In the genomic region with DNA sequence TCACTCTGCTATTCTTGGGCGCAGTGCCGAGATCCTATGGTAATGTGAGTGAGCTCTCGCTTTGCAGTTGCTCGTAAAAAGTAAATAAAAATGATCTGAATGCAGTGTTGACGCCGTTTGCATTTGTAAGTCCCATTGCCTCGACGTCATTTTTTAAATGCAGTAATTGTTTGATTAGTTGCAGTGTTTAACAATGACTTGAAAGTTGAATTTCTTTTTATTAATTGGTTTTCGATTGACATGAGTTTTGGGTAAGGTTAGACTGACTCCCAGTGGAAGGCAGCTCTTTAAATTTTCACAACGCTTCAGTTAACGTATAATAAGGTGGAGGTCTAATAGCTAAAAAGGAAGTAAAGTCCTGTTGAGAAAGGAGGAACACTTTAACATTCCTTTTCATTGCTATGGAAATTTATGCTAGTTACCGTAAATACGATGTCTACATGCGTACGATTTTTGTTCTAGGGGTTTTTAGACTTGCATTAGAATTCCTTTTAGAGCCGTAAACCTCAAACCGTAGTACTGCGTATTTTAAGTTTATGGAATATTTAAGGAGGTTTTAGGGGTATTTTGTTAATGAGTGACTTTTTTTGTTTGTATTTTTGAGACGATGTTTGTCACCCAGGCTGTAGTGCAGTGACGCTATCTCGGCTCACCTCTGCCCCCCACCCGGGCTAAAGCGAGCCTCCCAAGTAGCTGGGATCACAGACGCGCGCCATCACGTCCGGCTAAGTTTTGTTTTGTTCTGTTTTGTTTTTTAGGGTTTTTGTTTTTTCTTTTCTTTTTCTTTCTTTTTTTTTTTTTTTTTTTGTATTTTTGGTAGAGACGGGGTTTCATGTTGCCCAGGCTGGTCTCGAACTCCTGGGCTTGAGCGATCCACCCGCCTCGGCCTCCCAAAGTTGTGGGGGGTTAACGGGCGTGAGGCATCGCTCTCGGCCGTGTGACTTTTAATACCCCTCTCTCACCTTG, we compare ENCODE assay signal across 8 cellular contexts. TPM values are rescaled to one million over a fixed set of nuclear protein-coding genes. Genes with fewer than 3 reads are reported as not detected.
DNase-seq lines count a peak whose midpoint lies in the region; ATAC-seq and TF ChIP-seq lines count a peak whose summit lies in the region.

No MANE protein-coding gene starts in this region.

- peak overlapping the region; percentile 99 for H3K27ac ChIP-seq in DND-41 (ENCODE audit: low read length)
- peak overlapping the region; percentile 99 for H3K27ac ChIP-seq in trophoblast cell (ENCODE audit: low read depth, low read length)

- H3K79me2 ChIP-seq in DND-41 (ENCODE audit: insufficient read depth, low read length) = peaks cover 62% of the 10 kb centered on the region
- peaks cover 35% of the 10 kb centered on the region for H3K79me2 ChIP-seq in trophoblast cell (ENCODE audit: control insufficient read depth, insufficient read depth, low read length, poor library complexity)

- H2BK5ac ChIP-seq in trophoblast cell (ENCODE audit: low read depth, low read length, poor library complexity) = no peak overlapping the region

- peak overlapping the region; percentile 35 for H4K8ac ChIP-seq in trophoblast cell (ENCODE audit: low read depth, low read length)

- H3K79me1 ChIP-seq in trophoblast cell (ENCODE audit: low read length) = peaks cover 12% of the 10 kb centered on the region

- H3K18ac ChIP-seq in trophoblast cell (ENCODE audit: low read length) = no peak overlapping the region

- H2AK5ac ChIP-seq in trophoblast cell (ENCODE audit: low read length) = peak overlapping the region; percentile 41

- H2BK12ac ChIP-seq in trophoblast cell (ENCODE audit: low read length) = no peak overlapping the region

- H4K91ac ChIP-seq in trophoblast cell (ENCODE audit: low read depth, low read length) = peak overlapping the region; percentile 28

- TF ChIP-seq CTCF in DND-41 (IDR thresholded peaks at IDR 0.05; ENCODE audit: borderline replicate concordance, extremely low read depth, low read length, poor library complexity, severe bottlenecking) (no peak), fibroblast of mammary gland (conservative IDR thresholded peaks at IDR 0.05; ENCODE audit: control insufficient read depth, insufficient read depth, low read depth, low read length) (no peak)

- no peaks in the 10 kb centered on the region for H3K9me3 Mint-ChIP-seq in activated T-cell treated with anti-CD3 and anti-CD28 coated beads, Interleukin-2, amount 50 U/mL, for 24 hours

- peaks cover 46% of the 10 kb centered on the region for H3K4me1 Mint-ChIP-seq in activated T-cell treated with anti-CD3 and anti-CD28 coated beads, Interleukin-2, amount 50 U/mL, for 24 hours (ENCODE audit: low read depth)

- ATAC-seq in DND-41 (ENCODE audit: insufficient read depth, low read depth) (no peak), HG02763 (IDR thresholded peaks at IDR 0.05; ENCODE audit: unreplicated experiment) (no peak), GM19035 (IDR thresholded peaks at IDR 0.05; ENCODE audit: unreplicated experiment) (no peak)

- H4K12ac ChIP-seq in trophoblast cell (ENCODE audit: low read depth, low read length) = no peak overlapping the region

- H3K36me3 Mint-ChIP-seq in activated T-cell treated with anti-CD3 and anti-CD28 coated beads, Interleukin-2, amount 50 U/mL, for 24 hours (ENCODE audit: low read depth) = peaks cover 50% of the 10 kb centered on the region

- H3K27me3 Mint-ChIP-seq in activated T-cell treated with anti-CD3 and anti-CD28 coated beads, Interleukin-2, amount 50 U/mL, for 24 hours = no peaks in the 10 kb centered on the region

- H4K20me1 ChIP-seq in DND-41 (ENCODE audit: insufficient read depth, low read length) = peaks cover 55% of the 10 kb centered on the region

- DNase-seq in DND-41 (peak; percentile 28), Kasumi-1 (lab: John Stamatoyannopoulos, UW) (peak; percentile 47 to 55), fibroblast of mammary gland (ENCODE audit: low read depth) (peak; percentile 36), trophoblast cell (peak; percentile 30 to 75), dedifferentiated amniotic fluid mesenchymal stem cell (ENCODE audit: extremely low spot score) (no peak)
- no peak for DNase-seq in activated T-cell treated with anti-CD3 and anti-CD28 coated beads, Interleukin-2, amount 50 U/mL, for 24 hours

- H2AFZ ChIP-seq in DND-41 (ENCODE audit: low read depth, low read length) (no peak overlapping the region), trophoblast cell (ENCODE audit: insufficient read depth, low read length, poor library complexity) (no peak overlapping the region)

- no CpG with 5 or more reads among the region's 38 CpGs for WGBS in trophoblast cell (ENCODE audit: extremely low coverage, insufficient coverage, insufficient read length)

- H3K4me1 ChIP-seq in DND-41 (ENCODE audit: insufficient read depth, low read length) (peaks cover 50% of the 10 kb centered on the region), trophoblast cell (ENCODE audit: control insufficient read depth in 1 of 2, insufficient read depth in 2 of 2, low read length in 2 of 2) (peaks cover 6 to 12% of the 10 kb centered on the region in 2 experiments)

- H2BK120ac ChIP-seq in trophoblast cell (ENCODE audit: insufficient read depth, low read length, poor library complexity) = no peak overlapping the region

- H3K9me3 ChIP-seq in DND-41 (ENCODE audit: insufficient read depth, low read length, severe bottlenecking) = no peaks in the 10 kb centered on the region
- H3K9me3 ChIP-seq in trophoblast cell (ENCODE audit: insufficient read depth, low read depth, low read length) = no peaks in the 10 kb centered on the region

- no peaks in the 10 kb centered on the region for H3K27me3 ChIP-seq in DND-41 (ENCODE audit: insufficient read depth, low read length, poor library complexity)
- H3K27me3 ChIP-seq in trophoblast cell (ENCODE audit: insufficient read depth, low read length) = no peaks in the 10 kb centered on the region

- H3K14ac ChIP-seq in trophoblast cell (ENCODE audit: low read length) = peak overlapping the region; percentile 60

- H3K9ac ChIP-seq in DND-41 (ENCODE audit: low read depth, low read length) (peak overlapping the region; percentile 100), trophoblast cell (ENCODE audit: low read length) (peak overlapping the region; percentile 77)

- peak overlapping the region; percentile 81 for H3K4me2 ChIP-seq in DND-41 (ENCODE audit: insufficient read depth, low read length)
- H3K4me2 ChIP-seq in trophoblast cell (ENCODE audit: low read length) = peak overlapping the region; percentile 70

- H3K4me3 ChIP-seq in DND-41 (ENCODE audit: low read depth in 1 of 2, low read length in 2 of 2) (peak overlapping the region; percentile 79 to 86), fibroblast of mammary gland (ENCODE audit: control insufficient read depth, low read depth, low read length) (peak overlapping the region; percentile 73), trophoblast cell (ENCODE audit: low read depth, low read length) (peak overlapping the region; percentile 97)

- H3K27ac Mint-ChIP-seq in activated T-cell treated with anti-CD3 and anti-CD28 coated beads, Interleukin-2, amount 50 U/mL, for 24 hours = peak overlapping the region; percentile 99

- no peak overlapping the region for H3K23ac ChIP-seq in trophoblast cell (ENCODE audit: low read length)

- H3K36me3 ChIP-seq in DND-41 (ENCODE audit: insufficient read depth, low read length) = peaks cover 14% of the 10 kb centered on the region
- H3K36me3 ChIP-seq in trophoblast cell (ENCODE audit: control insufficient read depth in 1 of 2, insufficient read depth in 2 of 2, low read length in 2 of 2) = peaks cover 0 to 4% of the 10 kb centered on the region in 2 experiments

- peak overlapping the region; percentile 100 for H3K4ac ChIP-seq in trophoblast cell (ENCODE audit: low read depth, low read length)

- peak overlapping the region; percentile 96 for H3K4me3 Mint-ChIP-seq in activated T-cell treated with anti-CD3 and anti-CD28 coated beads, Interleukin-2, amount 50 U/mL, for 24 hours

RNA-seq across cellular contexts. Expression of gene MORF4L1, which starts 1.4 kb away (rescaled TPM):
- 506 and 531 TPM in 2 replicates for polyA plus RNA-seq in trophoblast cell (2013)

Comparison
In these comparisons a context has a peak if more than half of its experiments do, and no peak if none do; other contexts are left out.
1. DNase-seq: peak in DND-41 (single experiment), Kasumi-1 (2 of 2), fibroblast of mammary gland (single experiment) and trophoblast cell (2 of 2); none in activated T-cell treated with anti-CD3 and anti-CD28 coated beads, Interleukin-2, amount 50 U/mL, for 24 hours (single experiment) and dedifferentiated amniotic fluid mesenchymal stem cell (single experiment).
2. Peak in every context shown above with its lines, with median percentiles within 50 percentile points of each other: H3K4me3 ChIP-seq.